Comparison of ENCODE assay signal across 11 cellular contexts in genomic region chr4:102780476-102781144, GRCh38. TPM values are rescaled to one million over a fixed set of nuclear protein-coding genes. Genes with fewer than 3 reads are reported as not detected.
DNase-seq lines count a peak whose midpoint lies in the region; ATAC-seq and TF ChIP-seq lines count a peak whose summit lies in the region.
"Had no signal": no experiment of that assay in that cellular context is flagged by ENCODE, and none has a peak within 500 bp of the region (broad histone marks: within the 10 kb centered on the region; RNA-seq: fewer than 3 reads in every experiment).

No MANE protein-coding gene starts in this region.

- H3K9me2 ChIP-seq in PC-9 (ENCODE audit: insufficient read depth): no peaks in the 10 kb centered on the region

- H4K20me1 ChIP-seq in PC-9 (ENCODE audit: insufficient read depth): no peaks in the 10 kb centered on the region

- DNase-seq in Caki2 (ENCODE audit: low read depth): peak; percentile 74
- peak in 1 of 2 experiments; percentile 92 for DNase-seq in PC-9
- DNase-seq in kidney epithelial cell (ENCODE audit: low read depth): peak; percentile 71
- DNase-seq in hypothalamus (lab: John Stamatoyannopoulos, UW): no peak
- DNase-seq in NCI-H2107 treated with DMSO at 0.1 percent for 48 hours (lab: John Stamatoyannopoulos, UW; ENCODE audit: unreplicated experiment): no peak
- no peak for DNase-seq in GOT3 (lab: John Stamatoyannopoulos, UW)
- no peak for DNase-seq in NCI-H524 (lab: John Stamatoyannopoulos, UW)
- DNase-seq: NCI-H2081 treated with DMSO at 0.1 percent for 48 hours, nucleus accumbens had no signal

- H3K9me3 ChIP-seq in PC-9 (ENCODE audit: insufficient read depth, low read depth): no peaks in the 10 kb centered on the region
- H3K9me3 ChIP-seq: adrenal gland had no signal

- no peaks in the 10 kb centered on the region for H3K27me3 ChIP-seq in PC-9 (ENCODE audit: insufficient read depth, low read depth)
- H3K27me3 ChIP-seq in kidney epithelial cell (ENCODE audit: control insufficient read depth, insufficient read depth, low read length): peaks cover 2% of the 10 kb centered on the region
- H3K27me3 ChIP-seq: adrenal gland had no signal

- intact Hi-C loops in PC-9 (cut with micrococcal nuclease; ENCODE audit: unreplicated experiment): no loop called here

- BruUV-seq in PC-9 (replicated peaks; lab: Mats Ljungman, UMichigan): no TSS peak

- TF ChIP-seq CTCF in PC-9 (conservative IDR thresholded peaks at IDR 0.05) (no peak), kidney epithelial cell (IDR thresholded peaks at IDR 0.05; ENCODE audit: insufficient read depth, low read length, poor library complexity, severe bottlenecking) (no peak)

- peak overlapping the region; percentile 56 for H3K27ac ChIP-seq in PC-9
- H3K27ac ChIP-seq: adrenal gland had no signal

- no peaks in the 10 kb centered on the region for H3K36me3 ChIP-seq in PC-9 (ENCODE audit: low read depth)
- H3K36me3 ChIP-seq in kidney epithelial cell (ENCODE audit: control insufficient read depth, insufficient read depth, low read length): no peaks in the 10 kb centered on the region
- H3K36me3 ChIP-seq: adrenal gland had no signal

- H3K4me3 ChIP-seq in PC-9 (no peak overlapping the region), kidney epithelial cell (ENCODE audit: low read depth, low read length) (no peak overlapping the region)
- H3K4me3 ChIP-seq: adrenal gland had no signal

- CTCF ChIA-PET in PC-9 (lab: Charles Lee): no interaction called here

- peaks cover 3% of the 10 kb centered on the region; the same call in 1 of the 2 replicates for H3F3A ChIP-seq in PC-9 (ENCODE audit: insufficient read depth, low read depth)

- peak; percentile 49 for ATAC-seq in GM21423 (IDR thresholded peaks at IDR 0.05; ENCODE audit: unreplicated experiment)

- no peaks in the 10 kb centered on the region for H3K79me2 ChIP-seq in PC-9 (ENCODE audit: low read depth)

- 0 out of 2 replicates have a peak overlapping the region, but pooled peaks have one; percentile 40 for H3K4me2 ChIP-seq in PC-9

- POLR2A ChIA-PET in PC-9 (lab: Charles Lee; ENCODE audit: unreplicated experiment): interaction anchor here (0.7 kb wide), 1 partner anchor 23 kb away, joined by 11 read pairs; no protein-coding TSS in a partner anchor

- H2AFZ ChIP-seq in PC-9: no peak overlapping the region

- peaks cover 6% of the 10 kb centered on the region for H3K4me1 ChIP-seq in PC-9 (replicated peaks; ENCODE audit: insufficient read depth)

- in situ Hi-C loops in Caki2 (cut with HindIII; ENCODE audit: low pct_unique_long_range_greater_than_20kb, low sequenced_read_pairs): no loop called here

RNA-seq across cellular contexts. Expression of gene MANBA, which starts 19.8 kb away (rescaled TPM):
- 17.8 and 19.4 TPM in 2 replicates for total RNA-seq in Caki2 (2014; rRNA removed; shearing (Covaris generic); ENCODE audit: low replicate concordance)
- total RNA-seq in PC-9 (2021): 9.8 and 11.8 TPM in 2 replicates
- total RNA-seq in kidney epithelial cell: 14.7 and 20.5 TPM in 2 replicates

RNA-seq across cellular contexts. Expression of gene UBE2D3, which starts 46.7 kb away (rescaled TPM):
- 337 and 365 TPM in 2 replicates for total RNA-seq in Caki2 (2014; rRNA removed; shearing (Covaris generic); ENCODE audit: low replicate concordance)
- total RNA-seq in PC-9 (2021) (154 and 183 TPM in 2 replicates), kidney epithelial cell (371 and 376 TPM in 2 replicates)

Comparison
In these comparisons a context has a peak if more than half of its experiments do, and no peak if none do; other contexts are left out.
1. DNase-seq: peak in Caki2 (single experiment) and kidney epithelial cell (single experiment); none in hypothalamus (0 of 51), NCI-H2107 treated with DMSO at 0.1 percent for 48 hours (single experiment), GOT3 (single experiment) and NCI-H524 (0 of 2).